8 cellular contexts compared by ENCODE assay signal in genomic region chr14:70641548-70642312, GRCh38. TPM values are rescaled to one million over a fixed set of nuclear protein-coding genes. Genes with fewer than 3 reads are reported as not detected.
DNase-seq lines count a peak whose midpoint lies in the region; ATAC-seq and TF ChIP-seq lines count a peak whose summit lies in the region.

TSS of gene TTC9 (plus strand) at chr14:70641916. CDS start at chr14:70642130, 214 bp downstream.

- DNase-seq in Calu3: peak; percentile 49
- peak; percentile 65 for DNase-seq in HEK293T (ENCODE audit: extremely low spot score)
- DNase-seq in T-helper 2 cell treated with Interferon-gamma antibody and Interleukin-4, amounts not matched to agents 5 μg/mL and 100 μg/mL, for 36 hours (ENCODE audit: low spot score): peak; percentile 23
- DNase-seq in effector memory CD8-positive, alpha-beta T cell: peak in 2 of 3 experiments; percentile 8 to 22
- no peak for DNase-seq in uterus
- no peak for DNase-seq in EL

- no peak for TF ChIP-seq POLR2A in uterus (IDR thresholded peaks at IDR 0.05)

- H3K36me3 ChIP-seq in mucosa of rectum (ENCODE audit: control insufficient read depth in 2 of 2, insufficient read depth in 2 of 2, low read length in 2 of 2): no peaks in the 10 kb centered on the region
- no peaks in the 10 kb centered on the region for H3K36me3 ChIP-seq in uterus

- H3K27me3 ChIP-seq in mucosa of rectum (ENCODE audit: control insufficient read depth in 2 of 2, insufficient read depth in 2 of 2, low read length in 2 of 2) (peaks cover 7 to 21% of the 10 kb centered on the region in 2 donors), uterus (peaks cover 0 to 6% of the 10 kb centered on the region in 2 donors)

- BruUV-seq in Calu3 (replicated peaks; lab: Mats Ljungman, UMichigan): no TSS peak

- H3K27ac Mint-ChIP-seq in Calu3 (ENCODE audit: unreplicated experiment): peak within 1 kb of the TSS; percentile 37
- H3K27ac Mint-ChIP-seq in T-helper 2 cell treated with Interferon-gamma antibody and Interleukin-4, amounts not matched to agents 5 μg/mL and 100 μg/mL, for 36 hours: peak within 1 kb of the TSS; percentile 91
- H3K27ac Mint-ChIP-seq in effector memory CD8-positive, alpha-beta T cell: peak within 1 kb of the TSS; percentile 93 to 94

- H3K27me3 Mint-ChIP-seq in Calu3 (ENCODE audit: unreplicated experiment): no peaks in the 10 kb centered on the region
- H3K27me3 Mint-ChIP-seq in T-helper 2 cell treated with Interferon-gamma antibody and Interleukin-4, amounts not matched to agents 5 μg/mL and 100 μg/mL, for 36 hours (ENCODE audit: low read depth): no peaks in the 10 kb centered on the region
- peaks cover 0 to 18% of the 10 kb centered on the region in 2 donors for H3K27me3 Mint-ChIP-seq in effector memory CD8-positive, alpha-beta T cell

- H3K4me1 ChIP-seq in mucosa of rectum (ENCODE audit: control insufficient read depth in 2 of 2, insufficient read depth in 2 of 2, low read length in 2 of 2) (peaks cover 8 to 11% of the 10 kb centered on the region in 2 donors), uterus (no peaks in the 10 kb centered on the region)

- peak; percentile 31 for ATAC-seq in effector memory CD8-positive, alpha-beta T cell (replicated peaks)
- no peak for ATAC-seq in GM18502 (IDR thresholded peaks at IDR 0.05; ENCODE audit: poor library complexity, unreplicated experiment)

- H3K9me3 ChIP-seq in mucosa of rectum (ENCODE audit: control insufficient read depth in 2 of 2, low read length in 2 of 2) (no peaks in the 10 kb centered on the region), uterus (no peaks in the 10 kb centered on the region)

- intact Hi-C loops in Calu3 (cut with micrococcal nuclease; ENCODE audit: unreplicated experiment): loop anchor here (5.0 kb wide), 1 partner anchor 71 kb away; no protein-coding TSS in a partner anchor
- intact Hi-C loops in uterus (cut with DNase I; ENCODE audit: low total_unique reads): no loop called here

- CTCF ChIA-PET in Calu3 (lab: Charles Lee) (interaction anchor here (0.8 to 1.2 kb wide), 2 partner anchors 47 to 72 kb away, joined by 3 to 5 read pairs; no protein-coding TSS in a partner anchor), HEK293T (lab: Yijun Ruan, JAX) (interaction anchor here (0.6 kb wide), 1 partner anchor 39 kb away, joined by 3 read pairs; no protein-coding TSS in a partner anchor)

- H3K27ac ChIP-seq in mucosa of rectum (ENCODE audit: low read depth in 2 of 2, low read length in 2 of 2): peak within 1 kb of the TSS in 1 of 2 donors; percentile 43
- H3K27ac ChIP-seq in uterus: no peak within 1 kb of the TSS

- no peak for TF ChIP-seq CTCF in Calu3 (IDR thresholded peaks at IDR 0.05; ENCODE audit: unreplicated experiment)
- no peak for TF ChIP-seq CTCF in uterus (IDR thresholded peaks at IDR 0.05)

- peaks cover 29% of the 10 kb centered on the region for H3K36me3 Mint-ChIP-seq in Calu3 (ENCODE audit: insufficient read depth, unreplicated experiment)
- H3K36me3 Mint-ChIP-seq in T-helper 2 cell treated with Interferon-gamma antibody and Interleukin-4, amounts not matched to agents 5 μg/mL and 100 μg/mL, for 36 hours (ENCODE audit: low read depth): peaks cover 10% of the 10 kb centered on the region
- H3K36me3 Mint-ChIP-seq in effector memory CD8-positive, alpha-beta T cell (ENCODE audit: insufficient read depth): peaks cover 6% of the 10 kb centered on the region

- POLR2A ChIA-PET in HEK293T (lab: Yijun Ruan, JAX): interaction anchor here (0.8 to 1.3 kb wide), 2 partner anchors 21 to 266 kb away, joined by 3 read pairs; partner anchors contain the start of gene PCNX1

- H3K4me1 Mint-ChIP-seq in Calu3 (ENCODE audit: low read depth, unreplicated experiment): peaks cover 19% of the 10 kb centered on the region
- H3K4me1 Mint-ChIP-seq in T-helper 2 cell treated with Interferon-gamma antibody and Interleukin-4, amounts not matched to agents 5 μg/mL and 100 μg/mL, for 36 hours (ENCODE audit: low read depth): peaks cover 55% of the 10 kb centered on the region
- peaks cover 41 to 44% of the 10 kb centered on the region in 2 donors for H3K4me1 Mint-ChIP-seq in effector memory CD8-positive, alpha-beta T cell (ENCODE audit: low read depth in 2 of 2)

- peak within 1 kb of the TSS; percentile 70 to 78 for H3K4me3 ChIP-seq in mucosa of rectum (ENCODE audit: low read length in 2 of 2)
- H3K4me3 ChIP-seq in uterus: peak within 1 kb of the TSS; percentile 36 to 41

- peak within 1 kb of the TSS; percentile 95 for H3K4me3 Mint-ChIP-seq in Calu3 (ENCODE audit: low read depth, unreplicated experiment)
- peak within 1 kb of the TSS; percentile 93 for H3K4me3 Mint-ChIP-seq in T-helper 2 cell treated with Interferon-gamma antibody and Interleukin-4, amounts not matched to agents 5 μg/mL and 100 μg/mL, for 36 hours
- H3K4me3 Mint-ChIP-seq in effector memory CD8-positive, alpha-beta T cell: peak within 1 kb of the TSS; percentile 96 to 98

- peak within 1 kb of the TSS; percentile 49 to 60 for H3K9ac ChIP-seq in mucosa of rectum (ENCODE audit: low read depth in 1 of 2, low read length in 2 of 2)

- no peaks in the 10 kb centered on the region for H3K9me3 Mint-ChIP-seq in Calu3 (ENCODE audit: low read depth, unreplicated experiment)
- no peaks in the 10 kb centered on the region for H3K9me3 Mint-ChIP-seq in T-helper 2 cell treated with Interferon-gamma antibody and Interleukin-4, amounts not matched to agents 5 μg/mL and 100 μg/mL, for 36 hours
- no peaks in the 10 kb centered on the region for H3K9me3 Mint-ChIP-seq in effector memory CD8-positive, alpha-beta T cell

TF ChIP-seq in HEK293T, 16 proteins besides CTCF, POLR2A, EP300 and RAD21:
- TF ChIP-seq L3MBTL2 (conservative IDR thresholded peaks at IDR 0.05): 0 out of 2 replicates have a peak, but pooled peaks have one; percentile 65
- no peak for TF ChIP-seq SUZ12 (IDR thresholded peaks at IDR 0.05)
- no peak for TF ChIP-seq BHLHE40 (IDR thresholded peaks at IDR 0.05; ENCODE audit: borderline replicate concordance)

RNA-seq across cellular contexts. Expression of gene TTC9, which starts in this region (rescaled TPM):
- total RNA-seq in Calu3 (2022): 9.8 and 11.0 TPM in 2 replicates
- 1 to 10 TPM in 1 of 4 donors, under 1 TPM in 2, not detected in 1; 0.18 to 1.2 (median 0.26) TPM for total RNA-seq in uterus

Comparison
In these comparisons a context has a peak if more than half of its experiments do, and no peak if none do; other contexts are left out.
1. DNase-seq: peak in Calu3 (single experiment), HEK293T (single experiment), T-helper 2 cell treated with Interferon-gamma antibody and Interleukin-4, amounts not matched to agents 5 μg/mL and 100 μg/mL, for 36 hours (single experiment) and effector memory CD8-positive, alpha-beta T cell (2 of 3); none in uterus (0 of 2) and EL (single experiment).
2. H3K27ac Mint-ChIP-seq: peak in every context shown above with its lines; median percentile 94 in effector memory CD8-positive, alpha-beta T cell; 91 in T-helper 2 cell treated with Interferon-gamma antibody and Interleukin-4, amounts not matched to agents 5 μg/mL and 100 μg/mL, for 36 hours; 37 in Calu3.
3. Peak in every context shown above with its lines, with median percentiles within 50 percentile points of each other: H3K4me3 Mint-ChIP-seq.